15 cellular contexts compared by ENCODE assay signal in genomic region chr1:245677446-245678240, GRCh38.
"Had no signal": no experiment of that assay in that cellular context is flagged by ENCODE, and none has a peak within 500 bp of the region (broad histone marks: within the 10 kb centered on the region; RNA-seq: fewer than 3 reads in every experiment).

No MANE protein-coding gene starts in this region.

- H3K4me3 ChIP-seq: ascending aorta, skin epidermis, uterus had no signal

- H3K4me1 ChIP-seq: ascending aorta, uterus had no signal

- H3K36me3 Mint-ChIP-seq: activated CD4-positive, alpha-beta memory T cell treated with anti-CD3 and anti-CD28 coated beads for 36 hours had no signal

- H3K9me3 ChIP-seq: uterus had no signal

- H3K4me3 Mint-ChIP-seq: activated CD4-positive, alpha-beta memory T cell treated with anti-CD3 and anti-CD28 coated beads for 36 hours; activated T-cell treated with anti-CD3 and anti-CD28 coated beads, Interleukin-2, amount 50 U/mL, for 72 hours; nephron had no signal

- H3K9me3 Mint-ChIP-seq: activated T-cell treated with anti-CD3 and anti-CD28 coated beads, Interleukin-2, amount 50 U/mL, for 72 hours; nephron had no signal

- H3K36me3 ChIP-seq: ascending aorta, uterus had no signal

- H3K27ac Mint-ChIP-seq: activated CD4-positive, alpha-beta memory T cell treated with anti-CD3 and anti-CD28 coated beads for 36 hours; activated T-cell treated with anti-CD3 and anti-CD28 coated beads, Interleukin-2, amount 50 U/mL, for 72 hours; nephron had no signal

- H3K27me3 Mint-ChIP-seq: activated CD4-positive, alpha-beta memory T cell treated with anti-CD3 and anti-CD28 coated beads for 36 hours had no signal

- H3K27ac ChIP-seq: ascending aorta, epithelial cell of prostate, skin epidermis, uterus, VCaP had no signal

- DNase-seq: activated CD4-positive, alpha-beta memory T cell treated with anti-CD3 and anti-CD28 coated beads for 36 hours; activated naive CD4-positive, alpha-beta T cell; activated T-cell treated with anti-CD3 and anti-CD28 coated beads, Interleukin-2, amount 50 U/mL, for 72 hours; caudate nucleus; cortex of kidney; effector memory CD4-positive, alpha-beta T cell; glutamatergic neuron; mammary epithelial cell; T-helper 9 cell; uterus had no signal

- H3K27me3 ChIP-seq: ascending aorta, uterus had no signal
